Comparison of ENCODE assay signal across 1 cellular context in the genomic region with DNA sequence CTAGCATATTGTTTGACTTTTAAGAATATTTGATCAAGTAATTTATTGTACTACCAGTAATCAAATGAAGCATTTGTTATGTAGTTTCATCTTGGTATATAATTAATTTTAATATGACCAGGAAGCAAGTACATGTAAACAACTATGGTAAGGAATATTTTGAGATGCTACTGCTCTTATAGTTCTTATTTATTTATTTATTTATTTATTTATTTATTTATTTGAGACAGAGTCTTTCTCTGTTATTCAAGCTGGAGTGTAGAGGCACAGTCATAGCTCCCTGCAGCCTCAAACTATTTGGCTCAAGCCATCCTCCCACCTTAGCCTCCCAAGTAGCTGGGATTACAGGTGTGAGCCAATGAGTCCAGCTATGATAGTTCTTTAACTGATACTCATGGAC.
TF ChIP-seq lines count a peak whose summit lies in the region.

No MANE protein-coding gene starts in this region.

TF ChIP-seq in HEK293, 187 proteins besides CTCF, POLR2A, EP300 and RAD21 (continued from another document):
- TF ChIP-seq, protein P1, sequence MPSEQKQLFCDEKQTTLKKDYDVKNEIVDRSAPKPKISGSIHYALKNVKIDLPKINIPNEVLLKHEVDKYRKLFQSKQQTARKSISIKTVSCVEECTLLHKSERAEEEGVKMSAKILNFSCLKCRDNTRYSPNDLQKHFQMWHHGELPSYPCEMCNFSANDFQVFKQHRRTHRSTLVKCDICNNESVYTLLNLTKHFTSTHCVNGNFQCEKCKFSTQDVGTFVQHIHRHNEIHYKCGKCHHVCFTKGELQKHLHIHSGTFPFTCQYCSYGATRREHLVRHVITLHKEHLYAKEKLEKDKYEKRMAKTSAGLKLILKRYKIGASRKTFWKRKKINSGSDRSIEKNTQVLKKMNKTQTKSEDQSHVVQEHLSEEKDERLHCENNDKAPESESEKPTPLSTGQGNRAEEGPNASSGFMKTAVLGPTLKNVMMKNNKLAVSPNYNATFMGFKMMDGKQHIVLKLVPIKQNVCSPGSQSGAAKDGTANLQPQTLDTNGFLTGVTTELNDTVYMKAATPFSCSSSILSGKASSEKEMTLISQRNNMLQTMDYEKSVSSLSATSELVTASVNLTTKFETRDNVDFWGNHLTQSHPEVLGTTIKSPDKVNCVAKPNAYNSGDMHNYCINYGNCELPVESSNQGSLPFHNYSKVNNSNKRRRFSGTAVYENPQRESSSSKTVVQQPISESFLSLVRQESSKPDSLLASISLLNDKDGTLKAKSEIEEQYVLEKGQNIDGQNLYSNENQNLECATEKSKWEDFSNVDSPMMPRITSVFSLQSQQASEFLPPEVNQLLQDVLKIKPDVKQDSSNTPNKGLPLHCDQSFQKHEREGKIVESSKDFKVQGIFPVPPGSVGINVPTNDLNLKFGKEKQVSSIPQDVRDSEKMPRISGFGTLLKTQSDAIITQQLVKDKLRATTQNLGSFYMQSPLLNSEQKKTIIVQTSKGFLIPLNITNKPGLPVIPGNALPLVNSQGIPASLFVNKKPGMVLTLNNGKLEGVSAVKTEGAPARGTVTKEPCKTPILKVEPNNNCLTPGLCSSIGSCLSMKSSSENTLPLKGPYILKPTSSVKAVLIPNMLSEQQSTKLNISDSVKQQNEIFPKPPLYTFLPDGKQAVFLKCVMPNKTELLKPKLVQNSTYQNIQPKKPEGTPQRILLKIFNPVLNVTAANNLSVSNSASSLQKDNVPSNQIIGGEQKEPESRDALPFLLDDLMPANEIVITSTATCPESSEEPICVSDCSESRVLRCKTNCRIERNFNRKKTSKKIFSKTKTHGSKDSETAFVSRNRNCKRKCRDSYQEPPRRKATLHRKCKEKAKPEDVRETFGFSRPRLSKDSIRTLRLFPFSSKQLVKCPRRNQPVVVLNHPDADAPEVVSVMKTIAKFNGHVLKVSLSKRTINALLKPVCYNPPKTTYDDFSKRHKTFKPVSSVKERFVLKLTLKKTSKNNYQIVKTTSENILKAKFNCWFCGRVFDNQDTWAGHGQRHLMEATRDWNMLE (tag by site-specific recombination; conservative IDR thresholded peaks at IDR 0.05; ENCODE audit: low read depth), result peak; percentile 51; the same call in 1 of the 2 replicates
- peak; percentile 30; the same call in 1 of the 2 replicates for TF ChIP-seq ZNF623 (tag by site-specific recombination; IDR thresholded peaks at IDR 0.05)
- no peak for TF ChIP-seq RBAK (tag by site-specific recombination; IDR thresholded peaks at IDR 0.05)
- TF ChIP-seq ZBTB7A (tag by site-specific recombination; IDR thresholded peaks at IDR 0.05; ENCODE audit: low read depth), result no peak
- TF ChIP-seq ZNF426 (tag by site-specific recombination; IDR thresholded peaks at IDR 0.05), result peak; percentile 44
- peak; percentile 26 for TF ChIP-seq ZNF555 (tag by site-specific recombination; conservative IDR thresholded peaks at IDR 0.05)
- TF ChIP-seq SALL2 (tag by site-specific recombination; IDR thresholded peaks at IDR 0.05; ENCODE audit: borderline replicate concordance), result no peak
- no peak for TF ChIP-seq OVOL3 (tag by site-specific recombination; IDR thresholded peaks at IDR 0.05)
- TF ChIP-seq ZNF394 (tag by site-specific recombination; IDR thresholded peaks at IDR 0.05; ENCODE audit: borderline replicate concordance), result peak; percentile 56; the same call in 1 of the 2 replicates
- 0 out of 2 replicates have a peak, but pooled peaks have one; percentile 30 for TF ChIP-seq REST (tag by site-specific recombination; IDR thresholded peaks at IDR 0.05)
